ENCODE assay signal across 29 cellular contexts in genomic region chr2:60125880-60126444, GRCh38.
"Had no signal": no experiment of that assay in that cellular context is flagged by ENCODE, and none has a peak within 500 bp of the region (broad histone marks: within the 10 kb centered on the region; RNA-seq: fewer than 3 reads in every experiment).

No MANE protein-coding gene starts in this region.

- H3K4me2 ChIP-seq: KMS-11 had no signal

- H3K9ac ChIP-seq: KMS-11 had no signal

- H3K4me1 Mint-ChIP-seq: activated CD4-positive, alpha-beta T cell treated with anti-CD3 and anti-CD28 coated beads, Interleukin-2, amount 10 ng/mL, durations not matched to agents 7 days and 5 days; activated naive CD4-positive, alpha-beta T cell treated with anti-CD3 and anti-CD28 coated beads, Interleukin-2, amount 10 ng/mL, durations not matched to agents 7 days and 5 days; activated naive CD8-positive, alpha-beta T cell treated with anti-CD3 and anti-CD28 coated beads, Interleukin-2, amount 50 U/mL, for 24 hours had no signal

- H3K4me3 ChIP-seq: SJCRH30, SK-N-MC had no signal

- H3K9me3 ChIP-seq: SJCRH30 had no signal

- H3K36me3 ChIP-seq: SJCRH30, WERI-Rb-1 had no signal

- H3K4me3 Mint-ChIP-seq: activated CD4-positive, alpha-beta T cell treated with anti-CD3 and anti-CD28 coated beads, Interleukin-2, amount 10 ng/mL, durations not matched to agents 7 days and 5 days; activated naive CD4-positive, alpha-beta T cell treated with anti-CD3 and anti-CD28 coated beads, Interleukin-2, amount 10 ng/mL, durations not matched to agents 7 days and 5 days; activated naive CD8-positive, alpha-beta T cell; activated naive CD8-positive, alpha-beta T cell treated with anti-CD3 and anti-CD28 coated beads, Interleukin-2, amount 50 U/mL, for 24 hours; activated T-cell treated with anti-CD3 and anti-CD28 coated beads, Interleukin-2, amount 50 U/mL, for 4 hours; activated T-helper 1 cell treated with anti-CD3 and anti-CD28 coated beads, Interleukin-12 subunit alpha, Interleukin-12 subunit beta, Interleukin-2, Interleukin-4 antibody, amounts not matched to agents 30 ng/mL and 10 ng/mL and 1 ng/mL, durations not matched to agents 14 hours and 24 hours and 36 hours had no signal

- H3K9me3 Mint-ChIP-seq: activated CD4-positive, alpha-beta T cell treated with anti-CD3 and anti-CD28 coated beads, Interleukin-2, amount 10 ng/mL, durations not matched to agents 7 days and 5 days; activated naive CD4-positive, alpha-beta T cell treated with anti-CD3 and anti-CD28 coated beads, Interleukin-2, amount 10 ng/mL, durations not matched to agents 7 days and 5 days; activated naive CD8-positive, alpha-beta T cell treated with anti-CD3 and anti-CD28 coated beads, Interleukin-2, amount 50 U/mL, for 24 hours; activated T-helper 1 cell treated with anti-CD3 and anti-CD28 coated beads, Interleukin-12 subunit alpha, Interleukin-12 subunit beta, Interleukin-2, Interleukin-4 antibody, amounts not matched to agents 30 ng/mL and 10 ng/mL and 1 ng/mL, durations not matched to agents 14 hours and 24 hours and 36 hours had no signal

- H3K27ac ChIP-seq: KMS-11, SJCRH30, SK-N-MC, WERI-Rb-1 had no signal

- H3K36me3 Mint-ChIP-seq: activated naive CD4-positive, alpha-beta T cell treated with anti-CD3 and anti-CD28 coated beads, Interleukin-2, amount 10 ng/mL, durations not matched to agents 7 days and 5 days; activated naive CD8-positive, alpha-beta T cell; brain had no signal

- H3K27ac Mint-ChIP-seq: activated CD4-positive, alpha-beta T cell treated with anti-CD3 and anti-CD28 coated beads, Interleukin-2, amount 10 ng/mL, durations not matched to agents 7 days and 5 days; activated naive CD4-positive, alpha-beta T cell treated with anti-CD3 and anti-CD28 coated beads, Interleukin-2, amount 10 ng/mL, durations not matched to agents 7 days and 5 days; activated naive CD8-positive, alpha-beta T cell; activated naive CD8-positive, alpha-beta T cell treated with anti-CD3 and anti-CD28 coated beads, Interleukin-2, amount 50 U/mL, for 24 hours; activated T-helper 1 cell treated with anti-CD3 and anti-CD28 coated beads, Interleukin-12 subunit alpha, Interleukin-12 subunit beta, Interleukin-2, Interleukin-4 antibody, amounts not matched to agents 30 ng/mL and 10 ng/mL and 1 ng/mL, durations not matched to agents 14 hours and 24 hours and 36 hours had no signal

- DNase-seq: activated CD4-positive, alpha-beta T cell treated with anti-CD3 and anti-CD28 coated beads, Interleukin-2, amount 10 ng/mL, durations not matched to agents 7 days and 5 days; activated CD4-positive, alpha-beta T cell treated with anti-CD3 and anti-CD28 coated beads, Interleukin-2, amount 50 U/mL, for 48 hours; activated CD8-positive, alpha-beta memory T cell treated with anti-CD3 and anti-CD28 coated beads, Interleukin-2, amount 50 U/mL, for 4 hours; activated effector memory CD4-positive, alpha-beta T cell treated with Interleukin-2 at 50 U/mL for 16 hours; activated naive CD4-positive, alpha-beta T cell treated with anti-CD3 and anti-CD28 coated beads, Interleukin-2, amount 10 ng/mL, durations not matched to agents 7 days and 5 days; activated naive CD8-positive, alpha-beta T cell treated with anti-CD3 and anti-CD28 coated beads, Interleukin-2, amount 50 U/mL, for 24 hours; activated T-cell treated with anti-CD3 and anti-CD28 coated beads for 4 hours; activated T-cell treated with anti-CD3 and anti-CD28 coated beads, Interleukin-2, amount 50 U/mL, for 4 hours; anterior cingulate cortex; central memory CD4-positive, alpha-beta T cell; MM.1S; MV-4-11; NCI-H1092; NCI-H1436 treated with DMSO at 0.1 percent for 48 hours; NCI-H1694 treated with DMSO at 0.1 percent for 48 hours; NCI-H2029; NCI-H2107; NCI-H2171 treated with DMSO at 0.1 percent for 48 hours; NCI-H345; NCI-H524 treated with DMSO at 0.1 percent for 48 hours; SJCRH30; T1000; WERI-Rb-1 had no signal

- H3K4me1 ChIP-seq: SJCRH30 had no signal

- H3K27me3 ChIP-seq: SJCRH30 had no signal

- H3K27me3 Mint-ChIP-seq: activated naive CD4-positive, alpha-beta T cell treated with anti-CD3 and anti-CD28 coated beads, Interleukin-2, amount 10 ng/mL, durations not matched to agents 7 days and 5 days; activated naive CD8-positive, alpha-beta T cell; activated naive CD8-positive, alpha-beta T cell treated with anti-CD3 and anti-CD28 coated beads, Interleukin-2, amount 50 U/mL, for 24 hours had no signal

- ATAC-seq: activated naive CD8-positive, alpha-beta T cell treated with anti-CD3 and anti-CD28 coated beads, Interleukin-2, amount 50 U/mL, for 24 hours; activated T-cell treated with anti-CD3 and anti-CD28 coated beads, Interleukin-2, amount 50 U/mL, for 4 hours; Panc1 had no signal
